In the genomic region with DNA sequence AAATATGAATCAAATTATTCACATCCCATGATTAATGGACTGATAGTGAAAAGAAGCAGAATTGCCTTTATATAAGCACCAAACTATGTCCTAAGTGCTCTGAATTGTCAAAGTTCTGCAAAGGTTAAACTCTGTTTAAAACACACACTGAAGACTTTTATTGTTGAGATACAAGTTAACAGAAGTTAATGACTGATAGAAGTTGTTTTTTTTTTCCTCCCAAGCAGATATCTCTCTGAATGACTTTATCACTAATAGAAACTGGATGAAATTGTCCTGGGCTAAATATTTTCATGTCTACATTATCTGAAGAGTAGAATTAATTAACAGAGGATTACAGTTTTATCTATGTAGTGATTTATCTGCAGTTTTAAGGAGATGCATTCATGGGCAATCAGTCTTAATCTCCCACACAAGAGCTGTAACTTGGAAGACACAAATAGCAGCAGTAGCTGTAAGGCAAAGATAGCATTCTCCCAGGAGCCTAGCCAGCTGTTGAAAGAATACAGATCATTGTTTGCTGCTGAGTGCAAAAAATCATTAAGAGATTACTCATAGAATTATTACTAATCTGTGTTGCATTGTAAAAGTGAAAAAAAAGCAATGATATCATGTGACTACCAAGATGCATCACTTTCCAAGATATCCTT, we compare ENCODE assay signal across 13 cellular contexts. TPM values are rescaled to one million over a fixed set of nuclear protein-coding genes. Genes with fewer than 3 reads are reported as not detected.
DNase-seq lines count a peak whose midpoint lies in the region; ATAC-seq, FAIRE-seq and TF ChIP-seq lines count a peak whose summit lies in the region.
"Had no signal": no experiment of that assay in that cellular context is flagged by ENCODE, and none has a peak within 500 bp of the region (broad histone marks: within the 10 kb centered on the region; RNA-seq: fewer than 3 reads in every experiment).

No MANE protein-coding gene starts in this region.

- no peaks in the 10 kb centered on the region for H3K36me3 ChIP-seq in neuronal stem cell (replicated peaks in 1 of 2; ENCODE audit: control insufficient read depth in 2 of 2, insufficient read depth in 2 of 2, low read length in 2 of 2)

- peak overlapping the region; percentile 9 for H2AFZ ChIP-seq in neuronal stem cell (ENCODE audit: low read length)

- peak; percentile 51 for FAIRE-seq in RCC 7860 (lab: Jason Lieb, UNC)

- H3K4me3 ChIP-seq in fibroblast of pulmonary artery (replicated peaks; ENCODE audit: low read depth, low read length) (no peak overlapping the region), neuronal stem cell (ENCODE audit: low read length in 2 of 2) (no peak overlapping the region)

- no peaks in the 10 kb centered on the region for H3K27me3 ChIP-seq in neuronal stem cell (ENCODE audit: control insufficient read depth in 3 of 3, insufficient read depth in 3 of 3, low read depth in 1 of 3, low read length in 3 of 3)

- H3K36me3 Mint-ChIP-seq in activated T-cell treated with anti-CD3 and anti-CD28 coated beads, Interleukin-2, amount 50 U/mL, for 4 hours (ENCODE audit: insufficient read depth) = no peaks in the 10 kb centered on the region

- no peak for TF ChIP-seq POLR2A in erythroblast (IDR thresholded peaks at IDR 0.05; ENCODE audit: low read length)

- peaks cover 10% of the 10 kb centered on the region for H3K9me3 Mint-ChIP-seq in activated T-cell treated with anti-CD3 and anti-CD28 coated beads, Interleukin-2, amount 50 U/mL, for 4 hours

- H3K9ac ChIP-seq in neuronal stem cell (ENCODE audit: low read depth, low read length, poor library complexity) = no peak overlapping the region

- H3K23ac ChIP-seq in neuronal stem cell (ENCODE audit: low read depth, low read length, poor library complexity) = no peak overlapping the region

- in situ Hi-C loops in Caki2 (cut with HindIII; ENCODE audit: low pct_unique_long_range_greater_than_20kb, low sequenced_read_pairs) = no loop called here

- TF ChIP-seq CTCF in fibroblast of pulmonary artery (IDR thresholded peaks at IDR 0.05; ENCODE audit: low read length, missing control alignments) = no peak

- H3K18ac ChIP-seq in neuronal stem cell (ENCODE audit: low read length) = no peak overlapping the region

- no peak overlapping the region for H3K27ac ChIP-seq in neuronal stem cell (replicated peaks; ENCODE audit: low read length)

- no peak overlapping the region for H2BK120ac ChIP-seq in neuronal stem cell (ENCODE audit: low read depth, low read length)

- H4K91ac ChIP-seq in neuronal stem cell (ENCODE audit: low read depth, low read length, poor library complexity) = no peak overlapping the region

- H3K4me1 ChIP-seq in neuronal stem cell (ENCODE audit: control insufficient read depth in 2 of 2, insufficient read depth in 1 of 2, low read depth in 1 of 2, low read length in 2 of 2) = peaks cover 4 to 41% of the 10 kb centered on the region in 2 donors

- no peak overlapping the region for H3K4ac ChIP-seq in neuronal stem cell (ENCODE audit: low read length)

- no peak overlapping the region for H3K4me2 ChIP-seq in neuronal stem cell (ENCODE audit: insufficient read depth, low read length, poor library complexity, severe bottlenecking)

- no peaks in the 10 kb centered on the region for H3K4me1 Mint-ChIP-seq in activated T-cell treated with anti-CD3 and anti-CD28 coated beads, Interleukin-2, amount 50 U/mL, for 4 hours (ENCODE audit: low read depth)

- no peaks in the 10 kb centered on the region for H3K9me3 ChIP-seq in neuronal stem cell (replicated peaks in 1 of 2; ENCODE audit: control insufficient read depth in 2 of 2, insufficient read depth in 1 of 2, low read depth in 1 of 2, low read length in 2 of 2)

- no peak overlapping the region for H4K8ac ChIP-seq in neuronal stem cell (ENCODE audit: low read depth, low read length)

- DNase-seq in Caki2 (ENCODE audit: low read depth) = peak; percentile 80
- peak; percentile 13 for DNase-seq in RCC 7860 (ENCODE audit: low spot score)
- DNase-seq in fibroblast of pulmonary artery (ENCODE audit: low read depth) = peak; percentile 71
- DNase-seq in neuronal stem cell (ENCODE audit: low spot score) = peak; percentile 24
- no peak for DNase-seq in activated T-cell treated with anti-CD3 and anti-CD28 coated beads, Interleukin-2, amount 50 U/mL, for 4 hours
- DNase-seq in erythroblast (lab: John Stamatoyannopoulos, UW) = no peak
- DNase-seq in middle frontal gyrus (ENCODE audit: extremely low spot score, low spot score) = no peak
- DNase-seq: activated gamma-delta T cell treated with Interleukin-2 at 50 U/mL for 16 hours; COR-L47; NCI-H69; stimulated activated CD4-positive, alpha-beta T cell treated with anti-CD3 and anti-CD28 coated beads, Interleukin-1b, Interleukin-23, amount 100 ng/mL, for 48 hours had no signal

- H2BK5ac ChIP-seq in neuronal stem cell (ENCODE audit: low read length) = no peak overlapping the region

- H3K4me3 Mint-ChIP-seq in activated T-cell treated with anti-CD3 and anti-CD28 coated beads, Interleukin-2, amount 50 U/mL, for 4 hours = no peak overlapping the region

- no peak overlapping the region for H2BK12ac ChIP-seq in neuronal stem cell (ENCODE audit: low read length)

- H3K27me3 Mint-ChIP-seq in activated T-cell treated with anti-CD3 and anti-CD28 coated beads, Interleukin-2, amount 50 U/mL, for 4 hours (ENCODE audit: low read depth) = no peaks in the 10 kb centered on the region

- no peak overlapping the region for H3K14ac ChIP-seq in neuronal stem cell (ENCODE audit: low read length)

- no peaks in the 10 kb centered on the region for H3K79me1 ChIP-seq in neuronal stem cell (ENCODE audit: low read depth, low read length)

- no peak for ATAC-seq in activated T-cell treated with anti-CD3 and anti-CD28 coated beads, Interleukin-2, amount 50 U/mL, for 4 hours
- ATAC-seq in GM18870 (IDR thresholded peaks at IDR 0.05; ENCODE audit: unreplicated experiment) = no peak

- no peak overlapping the region for H2BK15ac ChIP-seq in neuronal stem cell (ENCODE audit: low read length)

- H2AK5ac ChIP-seq in neuronal stem cell (ENCODE audit: low read depth, low read length) = no peak overlapping the region

RNA-seq across cellular contexts. Expression of a gene that starts 49.9 kb away (rescaled TPM):
- total RNA-seq in Caki2 (2014; rRNA removed; shearing (Covaris generic); ENCODE audit: low replicate concordance) = not detected in 2 replicates
- 1.2 TPM for polyA plus RNA-seq in neuronal stem cell (2013, experiment 1 of 2)
- 1.2 TPM for polyA plus RNA-seq in neuronal stem cell (2013, experiment 2 of 2)
- not detected for total RNA-seq in activated T-cell treated with anti-CD3 and anti-CD28 coated beads, Interleukin-2, amount 50 U/mL, for 4 hours
- total RNA-seq: mesenteric fat pad had no signal

Comparison
In these comparisons a context has a peak if more than half of its experiments do, and no peak if none do; other contexts are left out.
1. DNase-seq: peak in Caki2 (single experiment), RCC 7860 (single experiment), fibroblast of pulmonary artery (single experiment) and neuronal stem cell (single experiment); none in activated T-cell treated with anti-CD3 and anti-CD28 coated beads, Interleukin-2, amount 50 U/mL, for 4 hours (single experiment), erythroblast (0 of 2) and middle frontal gyrus (single experiment).